8 cellular contexts compared by ENCODE assay signal in genomic region chr5:61332369-61332745, GRCh38. TPM values are rescaled to one million over a fixed set of nuclear protein-coding genes. Genes with fewer than 3 reads are reported as not detected.
DNase-seq lines count a peak whose midpoint lies in the region; ATAC-seq lines count a peak whose summit lies in the region.

No MANE protein-coding gene starts in this region.

- H3K9me3 ChIP-seq in ectodermal cell (ENCODE audit: control insufficient read depth, low read length), result no peaks in the 10 kb centered on the region

- peaks cover 26% of the 10 kb centered on the region for H3K27me3 ChIP-seq in ectodermal cell (ENCODE audit: control insufficient read depth, insufficient read depth, low read length, poor library complexity, severe bottlenecking)

- H3K4me3 ChIP-seq in ectodermal cell (ENCODE audit: insufficient read depth, low read depth, low read length), result peak overlapping the region; percentile 61

- WGBS in ectodermal cell, 2 experiments, result 0% methylated on average over 64 of the region's 64 CpGs

- H3K27ac ChIP-seq in ectodermal cell (ENCODE audit: insufficient read depth, low read depth, low read length, poor library complexity, severe bottlenecking), result peak overlapping the region; percentile 62

- peak; percentile 46 for DNase-seq in ELR (ENCODE audit: low read depth)
- peak; percentile 29 for DNase-seq in HCEC 1CT
- DNase-seq in T-helper 9 cell, result peak; percentile 30
- peak; percentile 36 for DNase-seq in mucosa of gallbladder (ENCODE audit: low spot score)
- no peak for DNase-seq in DMS114 treated with DMSO at 0.1 percent for 48 hours (lab: John Stamatoyannopoulos, UW; ENCODE audit: unreplicated experiment)

- no peaks in the 10 kb centered on the region for H3K36me3 ChIP-seq in ectodermal cell (ENCODE audit: control insufficient read depth, insufficient read depth, low read length)

- H3K4me1 ChIP-seq in ectodermal cell (ENCODE audit: control insufficient read depth, insufficient read depth, low read length), result peaks cover 30% of the 10 kb centered on the region

- ATAC-seq in GM18519 (IDR thresholded peaks at IDR 0.05; ENCODE audit: low FRiP score, unreplicated experiment), result no peak
- ATAC-seq in GM18861 (IDR thresholded peaks at IDR 0.05; ENCODE audit: unreplicated experiment), result no peak

RNA-seq across cellular contexts. Expression of gene ZSWIM6, which starts 0.3 kb away (rescaled TPM):
- 30.3 TPM for polyA plus RNA-seq in ectodermal cell (2013, experiment 1 of 4)
- 31.0 TPM for polyA plus RNA-seq in ectodermal cell (2013, experiment 2 of 4)
- 25.6 TPM for polyA plus RNA-seq in ectodermal cell (2013, experiment 3 of 4)
- polyA plus RNA-seq in ectodermal cell (2013, experiment 4 of 4), result 30.0 TPM
- 23.5 TPM for total RNA-seq in mucosa of gallbladder
